In the genomic region with DNA sequence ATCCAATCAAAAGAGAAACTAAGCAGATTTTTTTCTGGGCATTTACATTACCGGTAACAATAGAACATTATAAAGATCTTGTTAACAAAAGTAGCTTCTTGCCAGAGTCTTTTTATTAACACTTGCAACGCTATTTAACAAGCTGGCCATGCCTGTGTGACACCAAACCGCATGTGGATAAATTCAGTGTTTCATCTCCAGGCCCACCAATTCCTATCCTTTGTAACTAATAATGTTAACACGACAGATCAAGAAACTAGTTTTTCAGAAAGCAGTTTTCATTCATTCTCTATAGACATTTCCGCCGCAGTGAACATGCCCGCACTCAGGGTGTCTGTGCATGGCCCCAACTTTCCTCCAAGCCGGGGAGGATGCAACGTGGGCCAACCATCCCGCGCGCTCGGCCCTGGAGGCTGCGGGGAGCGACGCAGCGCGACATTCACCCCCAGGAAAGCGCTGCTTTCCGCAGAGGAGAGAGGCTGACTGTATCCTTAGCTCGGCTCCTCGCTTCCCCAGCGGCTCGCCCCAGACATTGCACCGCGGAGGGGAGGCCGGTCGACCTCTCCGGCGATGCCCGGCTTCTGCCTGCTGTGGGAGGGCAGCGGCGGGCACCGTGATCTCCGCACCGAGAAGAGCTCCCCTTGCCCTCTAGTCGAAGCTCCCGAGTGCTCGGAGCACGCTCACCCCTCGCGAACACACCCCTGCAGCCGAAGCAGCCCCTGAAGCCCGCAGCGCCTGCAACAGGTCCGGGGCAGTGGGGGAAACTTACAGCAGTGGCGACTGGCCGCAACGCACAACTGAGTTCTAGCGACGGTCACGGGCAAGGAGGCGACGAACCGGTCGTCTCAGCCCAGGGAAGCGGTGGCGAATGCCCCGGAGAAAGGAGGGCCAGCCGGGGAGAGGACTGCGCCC, we compare ENCODE assay signal across 8 cellular contexts. TPM values are rescaled to one million over a fixed set of nuclear protein-coding genes. Genes with fewer than 3 reads are reported as not detected.
DNase-seq lines count a peak whose midpoint lies in the region; ATAC-seq and TF ChIP-seq lines count a peak whose summit lies in the region.

No MANE protein-coding gene starts in this region.

- H3K27ac ChIP-seq in foreskin keratinocyte (peak overlapping the region; percentile 67), osteoblast (ENCODE audit: low read depth, low read length) (peak overlapping the region; percentile 86)

- TF ChIP-seq CTCF in foreskin keratinocyte (conservative IDR thresholded peaks at IDR 0.05) (peak; percentile 19), osteoblast (IDR thresholded peaks at IDR 0.05; ENCODE audit: extremely low read depth, low read depth, low read length) (no peak)

- peak overlapping the region; percentile 97 for H3K4me3 ChIP-seq in NT2/D1 (ENCODE audit: insufficient read length, low read depth)
- peak overlapping the region; percentile 94 for H3K4me3 ChIP-seq in osteoblast (ENCODE audit: insufficient read depth, low read length)

- ATAC-seq in HG02943 (IDR thresholded peaks at IDR 0.05; ENCODE audit: low read depth, unreplicated experiment) (peak; percentile 27), foreskin keratinocyte (peak; percentile 32)

- H3K27me3 ChIP-seq in NT2/D1 (ENCODE audit: insufficient read depth, insufficient read length) = peaks cover 6% of the 10 kb centered on the region
- H3K27me3 ChIP-seq in foreskin keratinocyte = no peaks in the 10 kb centered on the region
- no peaks in the 10 kb centered on the region for H3K27me3 ChIP-seq in osteoblast (ENCODE audit: insufficient read depth, low read length)

- H3K36me3 ChIP-seq in NT2/D1 (ENCODE audit: insufficient read depth, insufficient read length, low read length) (peaks cover 52% of the 10 kb centered on the region), osteoblast (ENCODE audit: insufficient read depth, low read length) (peaks cover 32% of the 10 kb centered on the region)

- H4K20me1 ChIP-seq in osteoblast (ENCODE audit: insufficient read depth, low read length) = peaks cover 47% of the 10 kb centered on the region

- H2AFZ ChIP-seq in osteoblast (ENCODE audit: low read length) = peak overlapping the region; percentile 79

- DNase-seq in NCI-H748 (lab: John Stamatoyannopoulos, UW; ENCODE audit: unreplicated experiment) (peak; percentile 68), NCI-H748 treated with DMSO at 0.1 percent for 48 hours (lab: John Stamatoyannopoulos, UW) (no peak), NT2/D1 (ENCODE audit: low read depth, low spot score) (no peak), foreskin keratinocyte (no peak), osteoblast (ENCODE audit: insufficient read length, low spot score, missing footprints) (peak; percentile 72), DMS79 treated with DMSO at 0.1 percent for 48 hours (lab: John Stamatoyannopoulos, UW) (no peak)
- DNase-seq in activated effector memory CD4-positive, alpha-beta T cell treated with Interleukin-2 at 50 U/mL for 16 hours = peak; percentile 13

- peak overlapping the region; percentile 95 for H3K4me2 ChIP-seq in osteoblast (ENCODE audit: insufficient read depth, low read length)

- H3K9ac ChIP-seq in NT2/D1 (ENCODE audit: insufficient read length, low read depth) = peak overlapping the region; percentile 97

- H3K9me3 ChIP-seq in NT2/D1 (ENCODE audit: insufficient read depth, low read length) (no peaks in the 10 kb centered on the region), osteoblast (ENCODE audit: low read depth, low read length) (no peaks in the 10 kb centered on the region)

- no peaks in the 10 kb centered on the region for H3K4me1 ChIP-seq in NT2/D1 (ENCODE audit: insufficient read depth, insufficient read length)
- H3K4me1 ChIP-seq in foreskin keratinocyte = peaks cover 31% of the 10 kb centered on the region
- peaks cover 46% of the 10 kb centered on the region for H3K4me1 ChIP-seq in osteoblast (ENCODE audit: insufficient read depth, low read length)

- H3K79me2 ChIP-seq in osteoblast (ENCODE audit: insufficient read depth, low read length) = peaks cover 54% of the 10 kb centered on the region

RNA-seq across cellular contexts. Expression of a gene that starts 0.7 kb away (rescaled TPM):
- total RNA-seq in foreskin keratinocyte = 46.5 and 52.3 TPM in 2 replicates
- polyA plus RNA-seq in foreskin keratinocyte = 14.5 and 15.5 TPM in 2 replicates
- total RNA-seq in osteoblast = 86.0 and 109 TPM in 2 replicates

RNA-seq across cellular contexts. Expression of a gene that starts 45.2 kb away (rescaled TPM):
- total RNA-seq in foreskin keratinocyte (111 and 129 TPM in 2 replicates), osteoblast (267 and 313 TPM in 2 replicates)
- 106 and 122 TPM in 2 replicates for polyA plus RNA-seq in foreskin keratinocyte

Comparison
In these comparisons a context has a peak if more than half of its experiments do, and no peak if none do; other contexts are left out.
1. DNase-seq: peak in NCI-H748 (single experiment), activated effector memory CD4-positive, alpha-beta T cell treated with Interleukin-2 at 50 U/mL for 16 hours (single experiment) and osteoblast (single experiment); none in NCI-H748 treated with DMSO at 0.1 percent for 48 hours (single experiment), NT2/D1 (single experiment), foreskin keratinocyte (0 of 2) and DMS79 treated with DMSO at 0.1 percent for 48 hours (single experiment).